In genomic region chr21:14027235-14027869, GRCh38 we compare ENCODE assay signal across 1 cellular context.
TF ChIP-seq lines count a peak whose summit lies in the region.

No MANE protein-coding gene starts in this region.

TF ChIP-seq in GM12878, 131 proteins besides CTCF, POLR2A, EP300 and RAD21 (continued from another document):
- TF ChIP-seq NKRF (conservative IDR thresholded peaks at IDR 0.05) (peak; percentile 84), POLR2AphosphoS5 (IDR thresholded peaks at IDR 0.05; ENCODE audit: low read length) (peak; percentile 58; the same call in 1 of the 2 replicates), PKNOX1 (IDR thresholded peaks at IDR 0.05) (peak; percentile 93), GABPA (IDR thresholded peaks at IDR 0.05; ENCODE audit: low read depth) (peak; percentile 77), TAF1 (IDR thresholded peaks at IDR 0.05; ENCODE audit: borderline replicate concordance, low read depth, low read length) (peak; percentile 72; the same call in 1 of the 2 replicates)
